14 cellular contexts compared by ENCODE assay signal in the genomic region with DNA sequence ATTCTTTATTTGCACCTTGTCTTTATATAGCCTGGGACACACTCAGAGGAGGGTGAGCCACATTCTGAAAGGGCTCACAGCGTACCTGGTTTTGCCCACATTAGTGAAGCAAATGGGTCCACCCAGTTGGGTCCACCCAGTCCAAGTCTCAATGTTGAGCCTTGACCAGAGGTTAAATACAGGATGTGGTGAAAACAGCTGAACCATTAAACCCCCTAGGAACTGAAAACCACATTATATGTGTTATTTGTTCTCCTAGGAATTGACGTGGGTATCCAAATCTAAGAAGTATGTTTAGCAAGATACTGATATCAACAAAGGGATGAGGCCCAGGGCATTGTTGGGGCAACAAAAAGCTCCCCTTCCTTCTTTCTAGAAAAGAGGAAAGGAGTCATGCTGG.
DNase-seq lines count a peak whose midpoint lies in the region; ATAC-seq and TF ChIP-seq lines count a peak whose summit lies in the region.
"Had no signal": no experiment of that assay in that cellular context is flagged by ENCODE, and none has a peak within 500 bp of the region (broad histone marks: within the 10 kb centered on the region; RNA-seq: fewer than 3 reads in every experiment).

No MANE protein-coding gene starts in this region.

- no peaks in the 10 kb centered on the region for H3K36me3 Mint-ChIP-seq in CD14-positive monocyte
- H3K36me3 Mint-ChIP-seq: CD4-positive, CD25-positive, alpha-beta regulatory T cell had no signal

- H3K4me1 ChIP-seq in BLaER1 treated with 17β-estradiol and CSF1 and Interleukin-3, amounts not matched to agents 10 nM and 100 nM: peaks cover 0 to 10% (median 9%) of the 10 kb centered on the region in 10 experiments; a peak in 15 of 20 replicates
- H3K4me1 ChIP-seq: A549, HAP-1 had no signal

- no peak overlapping the region for H3K9ac ChIP-seq in BLaER1 treated with 17β-estradiol and CSF1 and Interleukin-3, amounts not matched to agents 10 nM and 100 nM
- H3K9ac ChIP-seq: GM23248 had no signal

- H3K27me3 ChIP-seq in BLaER1 treated with 17β-estradiol and CSF1 and Interleukin-3, amounts not matched to agents 10 nM and 100 nM: no peaks in the 10 kb centered on the region

- intact Hi-C loops in CD14-positive monocyte (cut with micrococcal nuclease): no loop called here

- DNase-seq in MV-4-11 (lab: John Stamatoyannopoulos, UW) (peak; percentile 25), myocyte (ENCODE audit: low read depth) (peak; percentile 14), CD14-positive monocyte (ENCODE audit: low spot score) (no peak), retina (no peak)
- DNase-seq: AML-193; Caco-2; CD4-positive, CD25-positive, alpha-beta regulatory T cell; CD8-positive, alpha-beta memory T cell; GDM1; GM23248 had no signal

- H3K27ac ChIP-seq in BLaER1 treated with 17β-estradiol and CSF1 and Interleukin-3, amounts not matched to agents 10 nM and 100 nM: no peak overlapping the region
- H3K27ac ChIP-seq: A549, GM23248 had no signal

- TF ChIP-seq CTCF in CD14-positive monocyte (IDR thresholded peaks at IDR 0.05): no peak

- no peak overlapping the region for H3K4me3 ChIP-seq in BLaER1 treated with 17β-estradiol and CSF1 and Interleukin-3, amounts not matched to agents 10 nM and 100 nM
- H3K4me3 ChIP-seq: A549, GM23248, HAP-1 had no signal

- H3K4me3 Mint-ChIP-seq in CD14-positive monocyte: no peak overlapping the region
- H3K4me3 Mint-ChIP-seq: CD4-positive, CD25-positive, alpha-beta regulatory T cell; CD8-positive, alpha-beta memory T cell had no signal

- no peak overlapping the region for H3K27ac Mint-ChIP-seq in CD14-positive monocyte
- H3K27ac Mint-ChIP-seq: CD4-positive, CD25-positive, alpha-beta regulatory T cell; CD8-positive, alpha-beta memory T cell had no signal

- H3K9me3 Mint-ChIP-seq in CD14-positive monocyte: peaks cover 1 to 16% (median 10%) of the 10 kb centered on the region in 7 donors

- H4K20me1 ChIP-seq in BLaER1 treated with 17β-estradiol and CSF1 and Interleukin-3, amounts not matched to agents 10 nM and 100 nM: no peaks in the 10 kb centered on the region

- H3K4me2 ChIP-seq in BLaER1 treated with 17β-estradiol and CSF1 and Interleukin-3, amounts not matched to agents 10 nM and 100 nM: peak overlapping the region; percentile 2 to 54 (median 29); a peak in 18 of 22 replicates
- H3K4me2 ChIP-seq: A549 had no signal

- H3K36me3 ChIP-seq in BLaER1 treated with 17β-estradiol and CSF1 and Interleukin-3, amounts not matched to agents 10 nM and 100 nM: 0 out of 22 replicates have a peak, but pooled peaks cover 0 to 4% (median 0%) of the 10 kb centered on the region in 11 experiments
- H3K36me3 ChIP-seq: HAP-1 had no signal

- peaks cover 9 to 15% (median 13%) of the 10 kb centered on the region in 3 donors for H3K27me3 Mint-ChIP-seq in CD14-positive monocyte (ENCODE audit: low read depth in 3 of 3)

- H3K9me3 ChIP-seq in BLaER1 treated with 17β-estradiol and CSF1 and Interleukin-3, amounts not matched to agents 10 nM and 100 nM (replicated peaks in 1 of 11): peaks cover 13 to 27% (median 22%) of the 10 kb centered on the region in 11 experiments; a peak in 21 of 22 replicates
- H3K9me3 ChIP-seq: A549, Caco-2, HAP-1 had no signal

- no peak for ATAC-seq in HG03378 (IDR thresholded peaks at IDR 0.05; ENCODE audit: unreplicated experiment)
- ATAC-seq: A549 had no signal

- H3K4me1 Mint-ChIP-seq in CD14-positive monocyte: no peaks in the 10 kb centered on the region
- H3K4me1 Mint-ChIP-seq: CD4-positive, CD25-positive, alpha-beta regulatory T cell; CD8-positive, alpha-beta memory T cell had no signal

Comparison
In these comparisons a context has a peak if more than half of its experiments do, and no peak if none do; other contexts are left out.
1. DNase-seq: peak in MV-4-11 (single experiment) and myocyte (single experiment); none in CD14-positive monocyte (single experiment) and retina (single experiment).